1 cellular context compared by ENCODE assay signal in genomic region chr4:183637461-183637860, GRCh38.
TF ChIP-seq lines count a peak whose summit lies in the region.

No MANE protein-coding gene starts in this region.

TF ChIP-seq in GM23338, 12 proteins besides CTCF, POLR2A, EP300 and RAD21 (continued from another document):
- no peak for TF ChIP-seq REST (IDR thresholded peaks at IDR 0.05; ENCODE audit: unreplicated experiment)
- no peak for TF ChIP-seq EZH2phosphoT487 (IDR thresholded peaks at IDR 0.05; ENCODE audit: unreplicated experiment)
- no peak for TF ChIP-seq POLR2AphosphoS5 (IDR thresholded peaks at IDR 0.05; ENCODE audit: low read depth)
- TF ChIP-seq ZNF331 (CRISPR knock-in tag; IDR thresholded peaks at IDR 0.05; ENCODE audit: low read depth), result no peak
- no peak for TF ChIP-seq STAT1 (IDR thresholded peaks at IDR 0.05; ENCODE audit: unreplicated experiment)
- TF ChIP-seq JUNB (IDR thresholded peaks at IDR 0.05; ENCODE audit: unreplicated experiment), result no peak
- TF ChIP-seq EZH2 (IDR thresholded peaks at IDR 0.05; ENCODE audit: low read depth, unreplicated experiment), result no peak
- TF ChIP-seq, protein P1, sequence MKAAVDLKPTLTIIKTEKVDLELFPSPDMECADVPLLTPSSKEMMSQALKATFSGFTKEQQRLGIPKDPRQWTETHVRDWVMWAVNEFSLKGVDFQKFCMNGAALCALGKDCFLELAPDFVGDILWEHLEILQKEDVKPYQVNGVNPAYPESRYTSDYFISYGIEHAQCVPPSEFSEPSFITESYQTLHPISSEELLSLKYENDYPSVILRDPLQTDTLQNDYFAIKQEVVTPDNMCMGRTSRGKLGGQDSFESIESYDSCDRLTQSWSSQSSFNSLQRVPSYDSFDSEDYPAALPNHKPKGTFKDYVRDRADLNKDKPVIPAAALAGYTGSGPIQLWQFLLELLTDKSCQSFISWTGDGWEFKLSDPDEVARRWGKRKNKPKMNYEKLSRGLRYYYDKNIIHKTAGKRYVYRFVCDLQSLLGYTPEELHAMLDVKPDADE (IDR thresholded peaks at IDR 0.05), result no peak
- no peak for TF ChIP-seq ZNF114 (CRISPR knock-in tag; IDR thresholded peaks at IDR 0.05)
- no peak for TF ChIP-seq ZNF462 (CRISPR knock-in tag; IDR thresholded peaks at IDR 0.05)
- no peak for TF ChIP-seq NANOG (IDR thresholded peaks at IDR 0.05; ENCODE audit: borderline replicate concordance)
